ENCODE assay signal across 26 cellular contexts in the genomic region with DNA sequence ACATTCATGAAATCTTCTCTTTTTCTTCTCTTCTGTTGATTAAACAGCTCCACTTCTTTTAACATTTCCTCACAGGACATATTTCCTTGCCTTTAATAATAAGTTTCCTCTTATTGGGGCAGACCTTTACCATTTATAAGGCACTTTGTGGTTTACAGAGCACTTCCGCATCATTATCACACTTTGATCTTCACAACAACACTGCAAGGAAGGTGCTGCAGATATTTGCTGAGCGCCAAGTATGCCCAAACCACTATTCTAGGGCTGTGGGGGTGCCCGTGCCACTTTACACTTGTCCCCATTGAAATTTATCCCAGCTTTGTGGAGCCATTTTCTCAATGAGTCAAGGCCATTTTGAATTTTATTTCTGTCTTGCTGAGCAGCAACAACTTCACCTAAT.
"Had no signal": no experiment of that assay in that cellular context is flagged by ENCODE, and none has a peak within 500 bp of the region (broad histone marks: within the 10 kb centered on the region; RNA-seq: fewer than 3 reads in every experiment).

No MANE protein-coding gene starts in this region.

- DNase-seq: hypothalamus; islet precursor cell; kidney glomerular epithelial cell; left cardiac atrium; left lung; lower lobe of right lung; mammary epithelial cell; mesenchymal stem cell; naive thymus-derived CD8-positive, alpha-beta T cell; ovary; right lobe of liver; stimulated activated CD4-positive, alpha-beta T cell treated with anti-CD3 and anti-CD28 coated beads, Interleukin-1b, Interleukin-23, amount 100 ng/mL, for 48 hours; stimulated activated CD4-positive, alpha-beta T cell treated with anti-CD3 and anti-CD28 coated beads, Interleukin-2, amount 100 ng/mL, for 48 hours; stimulated activated CD4-positive, alpha-beta T cell treated with anti-CD3 and anti-CD28 coated beads, Interleukin-4, amount 100 ng/mL, for 4 hours; stimulated activated CD8-positive, alpha-beta memory T cell treated with anti-CD3 and anti-CD28 coated beads, Interleukin-4, amount 100 ng/mL, for 48 hours; stimulated activated naive CD4-positive, alpha-beta T cell treated with Interleukin-2 at 50 U/mL for 16 hours; stimulated activated naive CD8-positive, alpha-beta T cell treated with anti-CD3 and anti-CD28 coated beads, Interleukin-15, amount 100 ng/mL, for 72 hours; testis; thyroid gland; transverse colon; upper lobe of left lung had no signal

- ATAC-seq: left cardiac atrium; left lung; lower lobe of right lung; naive thymus-derived CD8-positive, alpha-beta T cell; right lobe of liver; stimulated activated memory B cell treated with anti-CD40 and anti-IgM and Interleukin-4, amounts not matched to agents 10 μg/mL and 1 μg/mL and 100 μg/mL, for 72 hours; stimulated activated naive CD8-positive, alpha-beta T cell treated with anti-CD3 and anti-CD28 coated beads, Interleukin-15, amount 100 ng/mL, for 72 hours had no signal

- H3K27ac Mint-ChIP-seq: naive thymus-derived CD8-positive, alpha-beta T cell; progenitor cell of endocrine pancreas; stimulated activated memory B cell treated with anti-CD40 and anti-IgM and Interleukin-4, amounts not matched to agents 10 μg/mL and 1 μg/mL and 100 μg/mL, for 72 hours; stimulated activated naive CD8-positive, alpha-beta T cell treated with anti-CD3 and anti-CD28 coated beads, Interleukin-15, amount 100 ng/mL, for 72 hours had no signal

- H3K4me2 ChIP-seq: smooth muscle cell had no signal

- H3K4me3 ChIP-seq: left lung, lower lobe of right lung, ovary, right atrium auricular region, right lobe of liver, smooth muscle cell, testis, thyroid gland, transverse colon, upper lobe of left lung, vagina had no signal

- H3K4me3 Mint-ChIP-seq: naive thymus-derived CD8-positive, alpha-beta T cell; stimulated activated memory B cell treated with anti-CD40 and anti-IgM and Interleukin-4, amounts not matched to agents 10 μg/mL and 1 μg/mL and 100 μg/mL, for 72 hours; stimulated activated naive CD8-positive, alpha-beta T cell treated with anti-CD3 and anti-CD28 coated beads, Interleukin-15, amount 100 ng/mL, for 72 hours had no signal

- H3K9me3 ChIP-seq: left lung, lower lobe of right lung, ovary, right atrium auricular region, right lobe of liver, testis, thyroid gland, transverse colon, upper lobe of left lung, vagina had no signal

- H3K27ac ChIP-seq: left lung, lower lobe of right lung, ovary, right atrium auricular region, right lobe of liver, testis, thyroid gland, transverse colon, upper lobe of left lung, vagina had no signal

- H3K4me1 ChIP-seq: left lung, lower lobe of right lung, right atrium auricular region, right lobe of liver, testis, thyroid gland, transverse colon, upper lobe of left lung, vagina had no signal

- H3K27me3 ChIP-seq: left lung, ovary, right atrium auricular region, right lobe of liver, testis, thyroid gland, transverse colon, upper lobe of left lung, vagina had no signal

- H3K36me3 ChIP-seq: left lung, lower lobe of right lung, ovary, right atrium auricular region, right lobe of liver, thyroid gland, transverse colon, upper lobe of left lung, vagina had no signal

- H3K36me3 Mint-ChIP-seq: naive thymus-derived CD8-positive, alpha-beta T cell; stimulated activated memory B cell treated with anti-CD40 and anti-IgM and Interleukin-4, amounts not matched to agents 10 μg/mL and 1 μg/mL and 100 μg/mL, for 72 hours had no signal

- H3K4me1 Mint-ChIP-seq: stimulated activated memory B cell treated with anti-CD40 and anti-IgM and Interleukin-4, amounts not matched to agents 10 μg/mL and 1 μg/mL and 100 μg/mL, for 72 hours; stimulated activated naive CD8-positive, alpha-beta T cell treated with anti-CD3 and anti-CD28 coated beads, Interleukin-15, amount 100 ng/mL, for 72 hours had no signal

- H3K27me3 Mint-ChIP-seq: stimulated activated memory B cell treated with anti-CD40 and anti-IgM and Interleukin-4, amounts not matched to agents 10 μg/mL and 1 μg/mL and 100 μg/mL, for 72 hours had no signal

- H3K9me3 Mint-ChIP-seq: stimulated activated memory B cell treated with anti-CD40 and anti-IgM and Interleukin-4, amounts not matched to agents 10 μg/mL and 1 μg/mL and 100 μg/mL, for 72 hours; stimulated activated naive CD8-positive, alpha-beta T cell treated with anti-CD3 and anti-CD28 coated beads, Interleukin-15, amount 100 ng/mL, for 72 hours had no signal
